Comparison of ENCODE assay signal across 20 cellular contexts in genomic region chr12:112087851-112088250, GRCh38. TPM values are rescaled to one million over a fixed set of nuclear protein-coding genes. Genes with fewer than 3 reads are reported as not detected.
DNase-seq lines count a peak whose midpoint lies in the region; ATAC-seq, FAIRE-seq and TF ChIP-seq lines count a peak whose summit lies in the region.
"Had no signal": no experiment of that assay in that cellular context is flagged by ENCODE, and none has a peak within 500 bp of the region (broad histone marks: within the 10 kb centered on the region; RNA-seq: fewer than 3 reads in every experiment).

No MANE protein-coding gene starts in this region.

- H2AFZ ChIP-seq in OCI-LY7 (ENCODE audit: low read length): no peak overlapping the region

- H3K9me3 Mint-ChIP-seq in activated CD4-positive, alpha-beta T cell treated with anti-CD3 and anti-CD28 coated beads for 36 hours (ENCODE audit: low read depth): no peaks in the 10 kb centered on the region
- no peaks in the 10 kb centered on the region for H3K9me3 Mint-ChIP-seq in CD8-positive, alpha-beta T cell
- H3K9me3 Mint-ChIP-seq in memory B cell: no peaks in the 10 kb centered on the region

- no peak overlapping the region for H3K4me2 ChIP-seq in OCI-LY7 (ENCODE audit: low read length)
- H3K4me2 ChIP-seq: BLaER1 treated with 17β-estradiol and CSF1 and Interleukin-3, amounts not matched to agents 10 nM and 100 nM had no signal

- no peaks in the 10 kb centered on the region for H3K27me3 ChIP-seq in CD8-positive, alpha-beta T cell (ENCODE audit: insufficient read depth, low read length)
- H3K27me3 ChIP-seq: BLaER1 treated with 17β-estradiol and CSF1 and Interleukin-3, amounts not matched to agents 10 nM and 100 nM had no signal

- H3K36me3 Mint-ChIP-seq in activated CD4-positive, alpha-beta T cell treated with anti-CD3 and anti-CD28 coated beads for 36 hours (ENCODE audit: low read depth): peaks cover 52% of the 10 kb centered on the region
- H3K36me3 Mint-ChIP-seq in CD8-positive, alpha-beta T cell: peaks cover 70% of the 10 kb centered on the region
- H3K36me3 Mint-ChIP-seq in T-helper 17 cell (ENCODE audit: low read depth) (peaks cover 7% of the 10 kb centered on the region), memory B cell (peaks cover 22% of the 10 kb centered on the region)

- TF ChIP-seq POLR2A in GM12892 (IDR thresholded peaks at IDR 0.05; ENCODE audit: low read depth, low read length): no peak

- CTCF ChIA-PET in activated CD4-positive, alpha-beta T cell treated with anti-CD3 and anti-CD28 coated beads for 36 hours (lab: Charles Lee): interaction anchor here (1.7 kb wide), 1 partner anchor 9 kb away, joined by 3 read pairs; no protein-coding TSS in a partner anchor
- CTCF ChIA-PET in CD8-positive, alpha-beta T cell (lab: Charles Lee): no interaction called here
- CTCF ChIA-PET in OCI-LY7 (lab: Charles Lee; ENCODE audit: unreplicated experiment): no interaction called here

- peak overlapping the region; percentile 59 for H3K27ac Mint-ChIP-seq in activated CD4-positive, alpha-beta T cell treated with anti-CD3 and anti-CD28 coated beads for 36 hours
- peak overlapping the region; percentile 6 for H3K27ac Mint-ChIP-seq in CD8-positive, alpha-beta T cell
- H3K27ac Mint-ChIP-seq in T-helper 17 cell: peak overlapping the region; percentile 34
- peak overlapping the region; percentile 1 for H3K27ac Mint-ChIP-seq in memory B cell

- H3K4me1 ChIP-seq in CD8-positive, alpha-beta T cell (ENCODE audit: insufficient read depth, low read length): no peaks in the 10 kb centered on the region
- no peaks in the 10 kb centered on the region for H3K4me1 ChIP-seq in OCI-LY7 (ENCODE audit: insufficient read depth, low read length, poor library complexity, severe bottlenecking)

- H3K9me3 ChIP-seq in CD8-positive, alpha-beta T cell (ENCODE audit: low read length): no peaks in the 10 kb centered on the region
- H3K9me3 ChIP-seq in T-helper 17 cell (ENCODE audit: control insufficient read depth, low read length, poor library complexity, severe bottlenecking) (no peaks in the 10 kb centered on the region), OCI-LY7 (ENCODE audit: low read length) (no peaks in the 10 kb centered on the region)
- H3K9me3 ChIP-seq: BLaER1 treated with 17β-estradiol and CSF1 and Interleukin-3, amounts not matched to agents 10 nM and 100 nM had no signal

- no TSS peak for BruUV-seq in OCI-LY7 (replicated peaks; lab: Mats Ljungman, UMichigan)

- H3K27me3 Mint-ChIP-seq in activated CD4-positive, alpha-beta T cell treated with anti-CD3 and anti-CD28 coated beads for 36 hours: no peaks in the 10 kb centered on the region
- no peaks in the 10 kb centered on the region for H3K27me3 Mint-ChIP-seq in CD8-positive, alpha-beta T cell (ENCODE audit: low read depth)
- H3K27me3 Mint-ChIP-seq in T-helper 17 cell: no peaks in the 10 kb centered on the region
- no peaks in the 10 kb centered on the region for H3K27me3 Mint-ChIP-seq in memory B cell

- no peak overlapping the region for H3K4me3 Mint-ChIP-seq in activated CD4-positive, alpha-beta T cell treated with anti-CD3 and anti-CD28 coated beads for 36 hours
- no peak overlapping the region for H3K4me3 Mint-ChIP-seq in CD8-positive, alpha-beta T cell
- H3K4me3 Mint-ChIP-seq in T-helper 17 cell (no peak overlapping the region), memory B cell (no peak overlapping the region)

- H3K36me3 ChIP-seq in CD8-positive, alpha-beta T cell (ENCODE audit: insufficient read depth, low read length): peaks cover 30% of the 10 kb centered on the region
- H3K36me3 ChIP-seq in OCI-LY7 (ENCODE audit: insufficient read depth, low read length): peaks cover 96% of the 10 kb centered on the region

- intact Hi-C loops in activated CD4-positive, alpha-beta T cell treated with anti-CD3 and anti-CD28 coated beads for 36 hours (cut with DNase I, micrococcal nuclease): no loop called here
- intact Hi-C loops in CD8-positive, alpha-beta T cell (cut with DNase I, micrococcal nuclease): no loop called here
- intact Hi-C loops in OCI-LY7 (cut with micrococcal nuclease; ENCODE audit: unreplicated experiment): no loop called here

- no peaks in the 10 kb centered on the region for H3K9me2 ChIP-seq in OCI-LY7 (ENCODE audit: insufficient read depth, low read length)

- ATAC-seq in activated CD4-positive, alpha-beta T cell treated with anti-CD3 and anti-CD28 coated beads for 36 hours: no peak
- ATAC-seq in CD8-positive, alpha-beta T cell: no peak
- no peak for ATAC-seq in T-helper 17 cell
- no peak for ATAC-seq in memory B cell (ENCODE audit: low read depth)
- ATAC-seq: HCT116 had no signal

- no peak for DNase-seq in activated CD4-positive, alpha-beta T cell treated with anti-CD3 and anti-CD28 coated beads for 36 hours
- DNase-seq in activated CD4-positive, alpha-beta T cell treated with anti-CD3 and anti-CD28 coated beads for 1 hour: no peak
- no peak for DNase-seq in CD8-positive, alpha-beta T cell
- DNase-seq in T-helper 17 cell (no peak), memory B cell (ENCODE audit: low spot score in 2 of 2) (no peak), GM12892 (ENCODE audit: insufficient read length) (no peak), OCI-LY7 (ENCODE audit: low spot score) (no peak), activated gamma-delta T cell (lab: John Stamatoyannopoulos, UW) (no peak)
- DNase-seq: 8988T; COR-L47; NCI-H1048; NCI-H146; NCI-H2107; NCI-H226; NCI-H526 treated with DMSO at 0.1 percent for 48 hours; NK-92 treated with Interleukin-12 subunit alpha and Interleukin-12 subunit beta, amount 100 ng/mL, for 24 hours; SHP77 had no signal

- H4K20me1 ChIP-seq in OCI-LY7 (ENCODE audit: insufficient read depth, low read length): no peaks in the 10 kb centered on the region; the same call in 1 of the 2 replicates

- H3K4me3 ChIP-seq in CD8-positive, alpha-beta T cell (ENCODE audit: low read depth, low read length): no peak overlapping the region
- no peak overlapping the region for H3K4me3 ChIP-seq in OCI-LY7 (ENCODE audit: low read depth, low read length, poor library complexity, severe bottlenecking)
- H3K4me3 ChIP-seq: BLaER1 treated with 17β-estradiol and CSF1 and Interleukin-3, amounts not matched to agents 10 nM and 100 nM had no signal

- H3K27ac ChIP-seq in CD8-positive, alpha-beta T cell (ENCODE audit: low read depth, low read length): no peak overlapping the region
- no peak overlapping the region for H3K27ac ChIP-seq in OCI-LY7 (ENCODE audit: low read depth, low read length, poor library complexity, severe bottlenecking)
- H3K27ac ChIP-seq: BLaER1 treated with 17β-estradiol and CSF1 and Interleukin-3, amounts not matched to agents 10 nM and 100 nM had no signal

- FAIRE-seq in GM12892 (lab: Jason Lieb, UNC): no peak
- FAIRE-seq: GM18507 had no signal

- TF ChIP-seq CTCF in CD8-positive, alpha-beta T cell (IDR thresholded peaks at IDR 0.05): no peak
- no peak for TF ChIP-seq CTCF in OCI-LY7 (conservative IDR thresholded peaks at IDR 0.05; ENCODE audit: low read length)

- peaks cover 22% of the 10 kb centered on the region; the same call in 1 of the 2 replicates for H3K79me2 ChIP-seq in OCI-LY7 (ENCODE audit: insufficient read depth, low read depth, low read length)

- POLR2A ChIA-PET in activated CD4-positive, alpha-beta T cell treated with anti-CD3 and anti-CD28 coated beads for 36 hours (lab: Charles Lee): interaction anchor here (0.6 to 1.0 kb wide), 2 partner anchors 12 to 13 kb away, joined by 5 read pairs; no protein-coding TSS in a partner anchor
- POLR2A ChIA-PET in CD8-positive, alpha-beta T cell (lab: Charles Lee): no interaction called here
- POLR2A ChIA-PET in OCI-LY7 (lab: Charles Lee): interaction anchor here (0.7 kb wide), 2 partner anchors 9 to 12 kb away, joined by 3 to 4 read pairs; no protein-coding TSS in a partner anchor

- peaks cover 23% of the 10 kb centered on the region for H3K4me1 Mint-ChIP-seq in activated CD4-positive, alpha-beta T cell treated with anti-CD3 and anti-CD28 coated beads for 36 hours
- H3K4me1 Mint-ChIP-seq in CD8-positive, alpha-beta T cell (ENCODE audit: low read depth): peaks cover 14% of the 10 kb centered on the region
- peaks cover 15% of the 10 kb centered on the region for H3K4me1 Mint-ChIP-seq in T-helper 17 cell
- peaks cover 7% of the 10 kb centered on the region for H3K4me1 Mint-ChIP-seq in memory B cell

RNA-seq across cellular contexts. Expression of gene NAA25, which starts 20.7 kb away (rescaled TPM):
- 10 to 100 TPM; 50.9 to 58.5 TPM for total RNA-seq in activated CD4-positive, alpha-beta T cell treated with anti-CD3 and anti-CD28 coated beads for 36 hours
- total RNA-seq in CD8-positive, alpha-beta T cell: 10 to 100 TPM; 35.1 to 35.3 TPM
- total RNA-seq in T-helper 17 cell (10 to 100 TPM; 29.9 to 34.7 TPM), OCI-LY7 (2022) (48.2 and 50.3 TPM in 2 replicates)
- polyA plus RNA-seq in GM12892 (2012; ENCODE audit: missing spikeins): 20.3 TPM
- total RNA-seq in OCI-LY7 (2014; rRNA removed; shearing (Covaris generic)): 21.6 and 27.4 TPM in 2 replicates

RNA-seq across cellular contexts. Expression of gene TRAFD1, which starts 37.5 kb away (rescaled TPM):
- 10 to 100 TPM; 52.5 to 54.1 TPM for total RNA-seq in activated CD4-positive, alpha-beta T cell treated with anti-CD3 and anti-CD28 coated beads for 36 hours
- total RNA-seq in CD8-positive, alpha-beta T cell: 10 to 100 TPM; 21.1 to 25.4 TPM
- total RNA-seq in T-helper 17 cell (10 to 100 TPM; 24.3 to 26.2 TPM), OCI-LY7 (2022) (19.4 and 24.2 TPM in 2 replicates)
- 39.8 TPM for polyA plus RNA-seq in GM12892 (2012; ENCODE audit: missing spikeins)
- 14.3 and 21.0 TPM in 2 replicates for total RNA-seq in OCI-LY7 (2014; rRNA removed; shearing (Covaris generic))

Comparison
In these comparisons a context has a peak if more than half of its experiments do, and no peak if none do; other contexts are left out.
1. H3K27ac Mint-ChIP-seq: peak in every context shown above with its lines; median percentile 59 in activated CD4-positive, alpha-beta T cell treated with anti-CD3 and anti-CD28 coated beads for 36 hours; 34 in T-helper 17 cell; 6 in CD8-positive, alpha-beta T cell; 1 in memory B cell.